9 cellular contexts compared by ENCODE assay signal in genomic region chr3:56468184-56469106, GRCh38.
A peak's percentile ranks its signal among the peaks of the same experiment; 100 is the strongest.
DNase-seq lines count a peak whose midpoint lies in the region; ATAC-seq lines count a peak whose summit lies in the region.
"Had no signal": no experiment of that assay in that cellular context is flagged by ENCODE, and none has a peak within 500 bp of the region (broad histone marks: within the 10 kb centered on the region; RNA-seq: fewer than 3 reads in every experiment).

ERC2 (minus strand) TSS chr3:56468467.

- H3K27me3 Mint-ChIP-seq in stimulated activated naive B cell treated with anti-CD40 and anti-IgM and Interleukin-4, amounts not matched to agents 10 μg/mL and 1 μg/mL and 100 μg/mL, for 72 hours, result peaks cover 48 to 58% of the 10 kb centered on the region in 2 donors

- H3K36me3 Mint-ChIP-seq in stimulated activated naive B cell treated with anti-CD40 and anti-IgM and Interleukin-4, amounts not matched to agents 10 μg/mL and 1 μg/mL and 100 μg/mL, for 72 hours, result peaks cover 0 to 3% of the 10 kb centered on the region in 2 donors

- no peak within 1 kb of the TSS for H3K27ac Mint-ChIP-seq in stimulated activated naive B cell treated with anti-CD40 and anti-IgM and Interleukin-4, amounts not matched to agents 10 μg/mL and 1 μg/mL and 100 μg/mL, for 72 hours

- peaks cover 2 to 9% of the 10 kb centered on the region in 2 donors for H3K4me1 Mint-ChIP-seq in stimulated activated naive B cell treated with anti-CD40 and anti-IgM and Interleukin-4, amounts not matched to agents 10 μg/mL and 1 μg/mL and 100 μg/mL, for 72 hours

- H3K4me3 Mint-ChIP-seq in stimulated activated naive B cell treated with anti-CD40 and anti-IgM and Interleukin-4, amounts not matched to agents 10 μg/mL and 1 μg/mL and 100 μg/mL, for 72 hours, result peak within 1 kb of the TSS; percentile 29 to 60

- DNase-seq in NCI-H2196 (lab: John Stamatoyannopoulos, UW; ENCODE audit: unreplicated experiment) (peak; percentile 47), NCI-H2196 treated with DMSO at 0.1 percent for 48 hours (lab: John Stamatoyannopoulos, UW; ENCODE audit: unreplicated experiment) (no peak), NCI-H69 (lab: John Stamatoyannopoulos, UW) (peak; percentile 78), cerebellar nuclear complex (lab: John Stamatoyannopoulos, UW) (peak; percentile 4 to 19), kidney glomerular epithelial cell (lab: John Stamatoyannopoulos, UW) (peak; percentile 40)
- DNase-seq in stimulated activated naive B cell treated with anti-CD40 and anti-IgM and Interleukin-4, amounts not matched to agents 10 μg/mL and 1 μg/mL and 100 μg/mL, for 72 hours, result no peak
- DNase-seq: DND-41 had no signal

- peak in 1 of 2 donors; percentile 27 for ATAC-seq in stimulated activated naive B cell treated with anti-CD40 and anti-IgM and Interleukin-4, amounts not matched to agents 10 μg/mL and 1 μg/mL and 100 μg/mL, for 72 hours (replicated peaks)
- ATAC-seq in GM19324 (IDR thresholded peaks at IDR 0.05; ENCODE audit: low FRiP score, unreplicated experiment) (no peak), GM21723 (IDR thresholded peaks at IDR 0.05; ENCODE audit: unreplicated experiment) (no peak)

- peaks cover 3 to 4% of the 10 kb centered on the region in 2 donors for H3K9me3 Mint-ChIP-seq in stimulated activated naive B cell treated with anti-CD40 and anti-IgM and Interleukin-4, amounts not matched to agents 10 μg/mL and 1 μg/mL and 100 μg/mL, for 72 hours

Comparison
In these comparisons a context has a peak if more than half of its experiments do, and no peak if none do; other contexts are left out.
1. DNase-seq: peak in NCI-H2196 (single experiment), NCI-H69 (single experiment), cerebellar nuclear complex (2 of 2) and kidney glomerular epithelial cell (single experiment); none in NCI-H2196 treated with DMSO at 0.1 percent for 48 hours (single experiment) and stimulated activated naive B cell treated with anti-CD40 and anti-IgM and Interleukin-4, amounts not matched to agents 10 μg/mL and 1 μg/mL and 100 μg/mL, for 72 hours (single experiment).